Comparison of ENCODE assay signal across 13 cellular contexts in the genomic region with DNA sequence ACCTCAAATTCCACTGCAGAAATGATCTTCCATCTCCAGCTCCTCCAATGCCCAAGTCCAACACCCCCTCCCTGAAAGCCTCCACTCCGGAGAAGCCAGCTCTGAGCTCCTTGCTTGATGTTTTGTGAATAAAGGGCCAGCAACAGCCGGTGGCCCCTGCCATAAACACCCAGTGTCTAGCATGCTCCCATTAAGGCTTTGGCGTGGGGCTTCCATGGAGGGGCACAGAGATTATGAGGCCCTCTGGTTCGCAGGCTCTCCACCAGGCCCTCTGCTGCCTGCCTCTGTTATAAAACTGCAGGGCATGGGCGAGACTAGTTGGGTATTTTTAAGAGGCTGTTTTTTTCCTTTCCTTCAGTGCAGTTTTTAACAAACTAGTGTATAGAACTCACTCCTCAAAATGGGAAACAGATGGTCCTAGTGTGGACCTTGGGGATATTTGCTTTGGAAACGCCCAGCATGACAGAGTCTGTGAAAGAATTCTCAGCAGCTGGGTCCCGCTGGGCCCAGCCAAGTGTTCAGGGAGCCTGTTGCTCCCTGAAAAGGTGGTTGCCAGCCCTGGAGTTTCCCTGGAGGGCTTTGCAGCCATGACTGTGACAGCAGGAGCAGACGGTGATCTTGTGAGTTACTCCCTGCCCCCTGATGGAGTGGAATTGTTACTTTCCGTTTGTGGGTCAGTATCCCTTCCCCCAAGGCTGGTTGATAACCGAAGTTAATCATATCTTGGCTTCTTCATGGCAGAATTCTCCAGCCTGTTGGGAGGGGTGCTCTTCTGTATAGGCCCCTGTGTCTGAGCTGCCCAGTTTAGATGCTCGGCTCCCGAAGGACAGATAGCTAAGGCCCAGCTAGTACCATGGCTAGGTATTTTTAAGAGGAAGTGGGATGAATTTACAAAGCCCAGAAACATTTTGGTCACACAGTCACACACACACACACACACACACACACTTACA.
DNase-seq lines count a peak whose midpoint lies in the region; ATAC-seq and TF ChIP-seq lines count a peak whose summit lies in the region.
"Had no signal": no experiment of that assay in that cellular context is flagged by ENCODE, and none has a peak within 500 bp of the region (broad histone marks: within the 10 kb centered on the region; RNA-seq: fewer than 3 reads in every experiment).

No MANE protein-coding gene starts in this region.

- H3K4me3 Mint-ChIP-seq in nephron progenitor cell: peak overlapping the region; percentile 30
- H3K4me3 Mint-ChIP-seq: central memory CD8-positive, alpha-beta T cell; IgD-negative memory B cell had no signal

- ATAC-seq in GM19455 (IDR thresholded peaks at IDR 0.05; ENCODE audit: unreplicated experiment) (no peak), GM19463 (IDR thresholded peaks at IDR 0.05; ENCODE audit: unreplicated experiment) (no peak)

- H3K9me3 ChIP-seq in fibroblast of lung (ENCODE audit: control insufficient read depth, insufficient read depth, low read depth, low read length) (no peaks in the 10 kb centered on the region), uterus (no peaks in the 10 kb centered on the region), Karpas-422 (ENCODE audit: low read length) (no peaks in the 10 kb centered on the region)
- H3K9me3 ChIP-seq: testis had no signal

- intact Hi-C loops in uterus (cut with DNase I; ENCODE audit: low total_unique reads): no loop called here

- H3K36me3 Mint-ChIP-seq in nephron progenitor cell (ENCODE audit: low read depth): peaks cover 22% of the 10 kb centered on the region

- no peaks in the 10 kb centered on the region for H3K27me3 ChIP-seq in fibroblast of lung (ENCODE audit: control insufficient read depth, insufficient read depth, low read length)
- H3K27me3 ChIP-seq in uterus: no peaks in the 10 kb centered on the region
- no peaks in the 10 kb centered on the region for H3K27me3 ChIP-seq in Karpas-422 (ENCODE audit: low read length)
- H3K27me3 ChIP-seq: testis had no signal

- H3K36me3 ChIP-seq in fibroblast of lung (ENCODE audit: control insufficient read depth, insufficient read depth, low read length) (no peaks in the 10 kb centered on the region), uterus (no peaks in the 10 kb centered on the region), Karpas-422 (ENCODE audit: insufficient read depth, low read length) (no peaks in the 10 kb centered on the region)

- TF ChIP-seq CTCF in fibroblast of lung (conservative IDR thresholded peaks at IDR 0.05 in 1 of 2, IDR thresholded peaks at IDR 0.05 in 1 of 2; ENCODE audit: low read depth in 1 of 2, low read length in 2 of 2): no peak
- TF ChIP-seq CTCF in nephron progenitor cell (IDR thresholded peaks at IDR 0.05): no peak
- no peak for TF ChIP-seq CTCF in uterus (IDR thresholded peaks at IDR 0.05)

- peak; percentile 46 for DNase-seq in NCI-H446 treated with DMSO at 0.1 percent for 48 hours (lab: John Stamatoyannopoulos, UW)
- peak in 1 of 2 donors; percentile 17 for DNase-seq in fibroblast of lung (ENCODE audit: low read depth in 2 of 2)
- no peak for DNase-seq in nephron progenitor cell
- peak in 1 of 2 donors; percentile 16 for DNase-seq in uterus
- DNase-seq in putamen (ENCODE audit: low spot score): no peak
- no peak for DNase-seq in Karpas-422
- DNase-seq: activated T-cell treated with anti-CD3 and anti-CD28 coated beads, Interleukin-2, amount 50 U/mL, for 48 hours; DND-41; testis had no signal

- H4K20me1 ChIP-seq in fibroblast of lung (ENCODE audit: control insufficient read depth, extremely low read depth, insufficient read depth, low read length) (no peaks in the 10 kb centered on the region), Karpas-422 (ENCODE audit: insufficient read depth, low read depth, low read length) (no peaks in the 10 kb centered on the region)

- H3K9ac ChIP-seq in fibroblast of lung (ENCODE audit: insufficient read depth, low read length) (no peak overlapping the region), Karpas-422 (ENCODE audit: low read length) (no peak overlapping the region)

- H3K9me2 ChIP-seq in Karpas-422 (replicated peaks; ENCODE audit: insufficient read depth, low read length): peaks cover 3% of the 10 kb centered on the region; the same call in 1 of the 2 replicates

- peaks cover 34% of the 10 kb centered on the region for H3K9me3 Mint-ChIP-seq in nephron progenitor cell

- H3K4me1 ChIP-seq in fibroblast of lung (ENCODE audit: control insufficient read depth, extremely low read depth, insufficient read depth, low read length): no peaks in the 10 kb centered on the region
- no peaks in the 10 kb centered on the region for H3K4me1 ChIP-seq in uterus
- H3K4me1 ChIP-seq in Karpas-422 (ENCODE audit: low read length): no peaks in the 10 kb centered on the region

- peak overlapping the region; percentile 52 for H3K4me2 ChIP-seq in fibroblast of lung (ENCODE audit: extremely low read depth, insufficient read depth, low read length)
- H3K4me2 ChIP-seq in Karpas-422 (ENCODE audit: low read depth, low read length, poor library complexity, severe bottlenecking): no peak overlapping the region

- TF ChIP-seq POLR2A in uterus (IDR thresholded peaks at IDR 0.05): no peak

- H3K27ac Mint-ChIP-seq in nephron progenitor cell: peak overlapping the region; percentile 83
- H3K27ac Mint-ChIP-seq: IgD-negative memory B cell had no signal

- H3K79me2 ChIP-seq in fibroblast of lung (ENCODE audit: control insufficient read depth, insufficient read depth, low read length) (no peaks in the 10 kb centered on the region), Karpas-422 (ENCODE audit: low read length) (no peaks in the 10 kb centered on the region)

- H3K4me3 ChIP-seq in fibroblast of lung (replicated peaks in 1 of 4; ENCODE audit: control extremely low read depth in 1 of 4, insufficient read depth in 1 of 4, low read depth in 3 of 4, low read length in 4 of 4) (no peak overlapping the region), uterus (no peak overlapping the region), Karpas-422 (ENCODE audit: low read length) (no peak overlapping the region)
- H3K4me3 ChIP-seq: testis had no signal

- H2AFZ ChIP-seq in fibroblast of lung (ENCODE audit: low read length) (no peak overlapping the region), Karpas-422 (ENCODE audit: low read length) (no peak overlapping the region)

- H3K27me3 Mint-ChIP-seq in nephron progenitor cell (ENCODE audit: low read depth, poor library complexity): peaks cover 4% of the 10 kb centered on the region
- H3K27me3 Mint-ChIP-seq: central memory CD8-positive, alpha-beta T cell had no signal

- H3K4me1 Mint-ChIP-seq in nephron progenitor cell: peaks cover 26% of the 10 kb centered on the region
- H3K4me1 Mint-ChIP-seq: central memory CD8-positive, alpha-beta T cell had no signal

- H3K27ac ChIP-seq in fibroblast of lung (ENCODE audit: insufficient read depth, low read length) (no peak overlapping the region), uterus (peak overlapping the region; percentile 40 to 49), Karpas-422 (ENCODE audit: low read length) (no peak overlapping the region)
- H3K27ac ChIP-seq: testis had no signal

Comparison
In these comparisons a context has a peak if more than half of its experiments do, and no peak if none do; other contexts are left out.
1. H3K27ac ChIP-seq: peak in uterus (2 of 2); none in fibroblast of lung (single experiment) and Karpas-422 (single experiment).